Comparison of ENCODE assay signal across 12 cellular contexts in the genomic region with DNA sequence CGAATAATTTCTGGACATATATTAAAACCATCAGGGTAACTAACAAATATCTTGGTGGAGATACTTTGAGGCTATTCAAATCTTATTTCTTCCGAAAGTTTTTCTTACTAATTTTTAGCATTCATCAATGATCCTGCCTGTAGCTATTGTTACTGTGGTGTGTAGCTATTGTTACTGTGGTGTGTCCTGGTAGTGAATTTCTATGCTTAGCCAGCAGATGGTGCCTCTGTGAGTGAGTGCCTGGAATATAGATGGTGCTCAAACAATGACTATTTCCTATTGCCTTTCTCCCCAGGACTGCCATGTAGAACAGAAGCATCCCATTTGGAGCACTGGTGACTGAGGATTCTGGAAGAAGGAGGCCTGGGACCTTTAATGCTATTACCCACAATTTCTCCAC.
A peak's percentile ranks its signal among the peaks of the same experiment; 100 is the strongest.
DNase-seq lines count a peak whose midpoint lies in the region; ATAC-seq and TF ChIP-seq lines count a peak whose summit lies in the region.
"Had no signal": no experiment of that assay in that cellular context is flagged by ENCODE, and none has a peak within 500 bp of the region (broad histone marks: within the 10 kb centered on the region; RNA-seq: fewer than 3 reads in every experiment).

No MANE protein-coding gene starts in this region.

- H3K36me3 ChIP-seq in DND-41 (ENCODE audit: insufficient read depth, low read length) (no peaks in the 10 kb centered on the region), H7 (replicated peaks; ENCODE audit: control insufficient read depth, insufficient read depth, low read length) (no peaks in the 10 kb centered on the region)
- H3K36me3 ChIP-seq: colonic mucosa, right atrium auricular region had no signal

- TF ChIP-seq CTCF in DND-41 (IDR thresholded peaks at IDR 0.05; ENCODE audit: borderline replicate concordance, extremely low read depth, low read length, poor library complexity, severe bottlenecking) = peak; percentile 24

- H4K20me1 ChIP-seq in DND-41 (ENCODE audit: insufficient read depth, low read length) = no peaks in the 10 kb centered on the region

- no peak for DNase-seq in DND-41
- DNase-seq in H7 = peak; percentile 62
- peak; percentile 30 for DNase-seq in RKO (ENCODE audit: low spot score)
- DNase-seq in iPS-NIHi7 (ENCODE audit: extremely low spot score) = peak; percentile 59
- no peak for DNase-seq in DMS79 (lab: John Stamatoyannopoulos, UW)
- DNase-seq in NCI-H524 (lab: John Stamatoyannopoulos, UW) = no peak
- DNase-seq: colonic mucosa; foreskin melanocyte; NK-92 treated with Interleukin-12 subunit alpha and Interleukin-12 subunit beta, amount 100 ng/mL, for 24 hours had no signal

- no peaks in the 10 kb centered on the region for H3K27me3 ChIP-seq in DND-41 (ENCODE audit: insufficient read depth, low read length, poor library complexity)
- H3K27me3 ChIP-seq in H7 (ENCODE audit: control insufficient read depth, insufficient read depth, low read length) = no peaks in the 10 kb centered on the region
- H3K27me3 ChIP-seq: colonic mucosa, right atrium auricular region had no signal

- H3K27ac ChIP-seq in DND-41 (ENCODE audit: low read length) = no peak overlapping the region
- H3K27ac ChIP-seq: colonic mucosa, right atrium auricular region had no signal

- no peaks in the 10 kb centered on the region for H3K4me1 ChIP-seq in DND-41 (ENCODE audit: insufficient read depth, low read length)
- H3K4me1 ChIP-seq: colonic mucosa, right atrium auricular region had no signal

- ATAC-seq in DND-41 (ENCODE audit: insufficient read depth, low read depth) (no peak; the same call in 2 of the 3 replicates), HG03342 (IDR thresholded peaks at IDR 0.05; ENCODE audit: unreplicated experiment) (no peak)
- ATAC-seq: activated naive CD4-positive, alpha-beta T cell treated with anti-CD3 and anti-CD28 coated beads, Interleukin-2, amount 50 U/mL, for 72 hours had no signal

- no peak overlapping the region for H3K4me2 ChIP-seq in DND-41 (ENCODE audit: insufficient read depth, low read length)

- no peak overlapping the region for H2AFZ ChIP-seq in DND-41 (ENCODE audit: low read depth, low read length)

- H3K79me2 ChIP-seq in DND-41 (ENCODE audit: insufficient read depth, low read length) = no peaks in the 10 kb centered on the region

- no peak overlapping the region for H3K4me3 ChIP-seq in DND-41 (ENCODE audit: low read depth in 1 of 2, low read length in 2 of 2)
- H3K4me3 ChIP-seq in H7 (ENCODE audit: insufficient read depth, low read depth, low read length) = no peak overlapping the region
- H3K4me3 ChIP-seq: colonic mucosa, right atrium auricular region had no signal

- H3K9me3 ChIP-seq in DND-41 (ENCODE audit: insufficient read depth, low read length, severe bottlenecking) = no peaks in the 10 kb centered on the region
- H3K9me3 ChIP-seq: colonic mucosa, right atrium auricular region had no signal

- no peak overlapping the region for H3K9ac ChIP-seq in DND-41 (ENCODE audit: low read depth, low read length)

Comparison
In these comparisons a context has a peak if more than half of its experiments do, and no peak if none do; other contexts are left out.
1. DNase-seq: peak in H7 (single experiment), RKO (single experiment) and iPS-NIHi7 (single experiment); none in DND-41 (single experiment), DMS79 (single experiment) and NCI-H524 (0 of 2).